Comparison of ENCODE assay signal across 21 cellular contexts in the genomic region with DNA sequence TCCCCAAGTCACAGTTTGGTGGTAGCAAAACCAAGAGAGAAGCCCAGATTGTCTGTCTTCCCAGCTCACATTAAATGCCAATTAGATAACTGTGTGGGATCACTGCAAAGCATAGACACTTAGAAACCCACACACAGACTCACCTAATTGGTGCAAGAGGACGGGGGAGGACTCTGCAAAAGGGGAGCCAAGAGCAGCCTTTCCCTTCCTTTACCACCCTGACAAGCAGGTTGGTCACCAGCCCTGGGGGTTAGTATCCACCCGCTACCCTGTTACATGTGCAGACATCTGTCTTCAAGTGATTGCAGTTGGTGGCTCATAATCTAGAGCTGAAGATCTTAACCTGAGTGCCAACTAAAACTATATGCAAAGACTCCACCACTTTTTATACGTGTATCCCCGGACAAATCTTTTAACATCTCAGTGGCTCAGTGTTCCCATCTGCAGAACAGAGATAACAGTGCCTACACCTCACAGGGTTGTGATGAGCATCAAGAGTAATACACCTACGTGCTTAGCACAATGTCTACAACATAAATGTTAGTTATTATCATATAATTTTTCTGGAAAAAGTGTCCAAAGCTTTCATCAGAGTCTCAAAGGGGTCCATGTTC. TPM values are rescaled to one million over a fixed set of nuclear protein-coding genes. Genes with fewer than 3 reads are reported as not detected.
DNase-seq lines count a peak whose midpoint lies in the region; ATAC-seq and TF ChIP-seq lines count a peak whose summit lies in the region.
"Had no signal": no experiment of that assay in that cellular context is flagged by ENCODE, and none has a peak within 500 bp of the region (broad histone marks: within the 10 kb centered on the region; RNA-seq: fewer than 3 reads in every experiment).

No MANE protein-coding gene starts in this region.

- peak overlapping the region in 1 of 2 donors; percentile 30 for H3K4me3 ChIP-seq in ascending aorta
- H3K4me3 ChIP-seq in gastroesophageal sphincter: no peak overlapping the region
- no peak overlapping the region for H3K4me3 ChIP-seq in stomach
- H3K4me3 ChIP-seq: GM23248, SJCRH30 had no signal

- TF ChIP-seq EP300 in gastroesophageal sphincter (IDR thresholded peaks at IDR 0.05): no peak
- no peak for TF ChIP-seq EP300 in stomach (IDR thresholded peaks at IDR 0.05)

- DNase-seq in OCI-M1 (lab: John Stamatoyannopoulos, UW) (peak; percentile 78), ascending aorta (ENCODE audit: low spot score in 2 of 2) (no peak), stomach (no peak), germinal center (ENCODE audit: low spot score) (no peak)
- DNase-seq in activated CD4-positive, alpha-beta T cell treated with anti-CD3 and anti-CD28 coated beads, Interleukin-2, amount 50 U/mL, for 1 hour: no peak
- DNase-seq: activated CD8-positive, alpha-beta memory T cell treated with anti-CD3 and anti-CD28 coated beads, Interleukin-2, amount 50 U/mL, for 4 hours; activated naive CD8-positive, alpha-beta T cell treated with anti-CD3 and anti-CD28 coated beads for 36 hours; cortex of kidney; GM23248; kidney; naive B cell; NCI-H1105; NCI-H2029 treated with DMSO at 0.1 percent for 48 hours; NCI-H345; NCI-H774; PC-3; SJCRH30; stimulated activated naive CD8-positive, alpha-beta T cell treated with anti-CD3 and anti-CD28 coated beads, Interleukin-15, amount 100 ng/mL, for 72 hours; T-helper 1 cell had no signal

- no peak for TF ChIP-seq CTCF in ascending aorta (IDR thresholded peaks at IDR 0.05)
- TF ChIP-seq CTCF in gastroesophageal sphincter (IDR thresholded peaks at IDR 0.05): no peak
- TF ChIP-seq CTCF in stomach (IDR thresholded peaks at IDR 0.05): no peak

- TF ChIP-seq POLR2A in gastroesophageal sphincter (IDR thresholded peaks at IDR 0.05) (no peak), stomach (IDR thresholded peaks at IDR 0.05) (no peak)

- no peak for ATAC-seq in gastroesophageal sphincter
- ATAC-seq in HG03342 (IDR thresholded peaks at IDR 0.05; ENCODE audit: unreplicated experiment): no peak
- ATAC-seq: PC-3; stimulated activated naive CD8-positive, alpha-beta T cell treated with anti-CD3 and anti-CD28 coated beads, Interleukin-15, amount 100 ng/mL, for 72 hours had no signal

- H3K27ac ChIP-seq in ascending aorta (peak overlapping the region; percentile 88 to 92), gastroesophageal sphincter (peak overlapping the region; percentile 84 to 100 (median 94)), stomach (peak overlapping the region; percentile 6 to 95 (median 86))
- H3K27ac ChIP-seq: GM23248, SJCRH30 had no signal

- H3K4me1 ChIP-seq in ascending aorta: peaks cover 25 to 90% of the 10 kb centered on the region in 2 donors
- H3K4me1 ChIP-seq in gastroesophageal sphincter: peaks cover 19 to 100% (median 27%) of the 10 kb centered on the region in 3 donors
- peaks cover 57 to 98% (median 90%) of the 10 kb centered on the region in 4 donors for H3K4me1 ChIP-seq in stomach
- H3K4me1 ChIP-seq: SJCRH30 had no signal

- H3K9me3 ChIP-seq in ascending aorta: no peaks in the 10 kb centered on the region
- H3K9me3 ChIP-seq in gastroesophageal sphincter: no peaks in the 10 kb centered on the region
- no peaks in the 10 kb centered on the region for H3K9me3 ChIP-seq in stomach
- H3K9me3 ChIP-seq: SJCRH30 had no signal

- H3K36me3 ChIP-seq in ascending aorta: peaks cover 3 to 11% of the 10 kb centered on the region in 2 donors
- no peaks in the 10 kb centered on the region for H3K36me3 ChIP-seq in gastroesophageal sphincter
- no peaks in the 10 kb centered on the region for H3K36me3 ChIP-seq in stomach
- H3K36me3 ChIP-seq: SJCRH30 had no signal

- H3K27me3 ChIP-seq in ascending aorta (no peaks in the 10 kb centered on the region), gastroesophageal sphincter (no peaks in the 10 kb centered on the region), stomach (no peaks in the 10 kb centered on the region)
- H3K27me3 ChIP-seq: SJCRH30 had no signal

- whole genome bisulfite sequencing in gastroesophageal sphincter (ENCODE audit: low coverage in 1 of 2), 2 donors: 41 to 50% methylated on average over 3 to 5 of the region's 5 CpGs
- 63 to 82% (median 73%) methylated on average over 5 of the region's 5 CpGs for WGBS in stomach, 5 donors

- intact Hi-C loops in ascending aorta (cut with DNase I): no loop called here
- intact Hi-C loops in stomach (cut with DNase I; ENCODE audit: low total_unique reads): no loop called here

RNA-seq across cellular contexts. Expression of a gene that starts 56.9 kb away (rescaled TPM):
- total RNA-seq in ascending aorta: 416 TPM
- 1,000 to 10,000 TPM; 1,866 to 2,220 (median 1,948) TPM for total RNA-seq in gastroesophageal sphincter
- 100 to 1,000 TPM in 4 of 5 donors, 10 to 100 TPM in 1; 44.9 to 713 (median 440) TPM for total RNA-seq in stomach
- 10 to 100 TPM; 34.4 to 94.8 (median 42.0) TPM for polyA plus RNA-seq in stomach
